ENCODE assay signal across 3 cellular contexts in genomic region chr17:39508987-39509386, GRCh38.
TF ChIP-seq lines count a peak whose summit lies in the region.

No MANE protein-coding gene starts in this region.

TF ChIP-seq in A549, 52 proteins besides CTCF, POLR2A, EP300 and RAD21:
- no peak for TF ChIP-seq KDM5A (IDR thresholded peaks at IDR 0.05)
- TF ChIP-seq TFCP2L1 (CRISPR knock-in tag; IDR thresholded peaks at IDR 0.05): no peak
- no peak for TF ChIP-seq JUNB (IDR thresholded peaks at IDR 0.05)
- peak; percentile 51 for TF ChIP-seq MAFK (IDR thresholded peaks at IDR 0.05; ENCODE audit: partially characterized antibody)

TF ChIP-seq in WTC11, 78 proteins besides CTCF, POLR2A, EP300 and RAD21:
- TF ChIP-seq ZNF121 (CRISPR knock-in tag; IDR thresholded peaks at IDR 0.05) (0 out of 2 replicates have a peak, but pooled peaks have one; percentile 31), GTF2I (CRISPR knock-in tag; conservative IDR thresholded peaks at IDR 0.05) (no peak)

TF ChIP-seq in endothelial cell of umbilical vein, 7 proteins besides CTCF, POLR2A, EP300 and RAD21:
- TF ChIP-seq MYC (IDR thresholded peaks at IDR 0.05; ENCODE audit: low read depth, low read length): no peak
